8 cellular contexts compared by ENCODE assay signal in genomic region chr6:29942275-29943052, GRCh38. TPM values are rescaled to one million over a fixed set of nuclear protein-coding genes. Genes with fewer than 3 reads are reported as not detected.
DNase-seq lines count a peak whose midpoint lies in the region; ATAC-seq and TF ChIP-seq lines count a peak whose summit lies in the region.

Gene HLA-A, plus strand, starts transcription at chr6:29942532. Its CDS starts 22 bp downstream, at chr6:29942554.

- H3K4me3 ChIP-seq in epithelial cell of proximal tubule (ENCODE audit: low read depth, low read length) = peak within 1 kb of the TSS; percentile 75

- TF ChIP-seq RAD21 in Ishikawa (IDR thresholded peaks at IDR 0.05; ENCODE audit: low read depth) = no peak

- TF ChIP-seq EP300 in Ishikawa (IDR thresholded peaks at IDR 0.05; ENCODE audit: borderline replicate concordance) = no peak

- DNase-seq in DMS114 treated with DMSO at 0.1 percent for 48 hours (lab: John Stamatoyannopoulos, UW; ENCODE audit: unreplicated experiment) (peak; percentile 95), OCI-M2 (lab: John Stamatoyannopoulos, UW; ENCODE audit: unreplicated experiment) (peak; percentile 36), epithelial cell of proximal tubule (ENCODE audit: low read depth) (peak; percentile 79), mucosa of gallbladder (ENCODE audit: low spot score) (peak; percentile 96)
- DNase-seq in activated T-cell treated with anti-CD3 and anti-CD28 coated beads, Interleukin-2, amount 50 U/mL, for 1 hour = peak; percentile 90
- peak; percentile 85 for DNase-seq in stimulated activated CD8-positive, alpha-beta memory T cell treated with anti-CD3 and anti-CD28 coated beads, Interleukin-4, amount 100 ng/mL, for 24 hours (ENCODE audit: low read depth)

- TF ChIP-seq CTCF in epithelial cell of proximal tubule (conservative IDR thresholded peaks at IDR 0.05; ENCODE audit: low read depth, low read length) = peak; percentile 9

- peak; percentile 88 for ATAC-seq in GM21576 (IDR thresholded peaks at IDR 0.05; ENCODE audit: unreplicated experiment)

TF ChIP-seq in Ishikawa, 13 proteins besides CTCF, POLR2A, EP300 and RAD21:
- TF ChIP-seq NFIC (IDR thresholded peaks at IDR 0.05) (no peak), YY1 (IDR thresholded peaks at IDR 0.05; ENCODE audit: low read depth) (0 out of 2 replicates have a peak, but pooled peaks have one; percentile 50), TCF12 (IDR thresholded peaks at IDR 0.05; ENCODE audit: low read depth) (no peak), MAX (IDR thresholded peaks at IDR 0.05) (peak; percentile 52; the same call in 1 of the 2 replicates), CREB1 (IDR thresholded peaks at IDR 0.05; ENCODE audit: low read depth) (peak; percentile 71)

RNA-seq across cellular contexts. Expression of gene HLA-A, which starts in this region (rescaled TPM):
- 132 and 479 TPM in 2 replicates for total RNA-seq in epithelial cell of proximal tubule
- total RNA-seq in mucosa of gallbladder = 1,097 TPM

Comparison
In these comparisons a context has a peak if more than half of its experiments do, and no peak if none do; other contexts are left out.
1. Peak in every context shown above with its lines: DNase-seq, ATAC-seq and H3K4me3 ChIP-seq.
2. DNase-seq: peak in every context shown above with its lines; median percentile 96 in mucosa of gallbladder; 95 in DMS114 treated with DMSO at 0.1 percent for 48 hours; 90 in activated T-cell treated with anti-CD3 and anti-CD28 coated beads, Interleukin-2, amount 50 U/mL, for 1 hour; 85 in stimulated activated CD8-positive, alpha-beta memory T cell treated with anti-CD3 and anti-CD28 coated beads, Interleukin-4, amount 100 ng/mL, for 24 hours; 79 in epithelial cell of proximal tubule; 36 in OCI-M2.